Comparison of ENCODE assay signal across 14 cellular contexts in genomic region chr1:45925728-45926287, GRCh38.
DNase-seq lines count a peak whose midpoint lies in the region; ATAC-seq, FAIRE-seq and TF ChIP-seq lines count a peak whose summit lies in the region.
"Had no signal": no experiment of that assay in that cellular context is flagged by ENCODE, and none has a peak within 500 bp of the region (broad histone marks: within the 10 kb centered on the region; RNA-seq: fewer than 3 reads in every experiment).

No MANE protein-coding gene starts in this region.

- H2AFZ ChIP-seq in endothelial cell of umbilical vein (ENCODE audit: low read depth, low read length) = no peak overlapping the region

- dilution Hi-C loops in endothelial cell of umbilical vein (cut with MboI; ENCODE audit: extremely low pct_ligation_motif_present, low sequenced_read_pairs) = no loop called here

- intact Hi-C loops in endothelial cell of umbilical vein (cut with micrococcal nuclease) = no loop called here

- no peaks in the 10 kb centered on the region for H3K36me3 ChIP-seq in endothelial cell of umbilical vein (ENCODE audit: control insufficient read depth in 2 of 2, extremely low read depth in 1 of 2, insufficient read depth in 2 of 2, low read length in 2 of 2)
- H3K36me3 ChIP-seq: ovary had no signal

- H3K27me3 ChIP-seq in endothelial cell of umbilical vein (ENCODE audit: control insufficient read depth in 2 of 2, insufficient read depth in 2 of 2, low read length in 2 of 2) = no peaks in the 10 kb centered on the region
- H3K27me3 ChIP-seq: ovary had no signal

- ATAC-seq in GM21390 (IDR thresholded peaks at IDR 0.05; ENCODE audit: unreplicated experiment) = no peak

- peaks cover 3% of the 10 kb centered on the region for H3K79me2 ChIP-seq in endothelial cell of umbilical vein (ENCODE audit: control insufficient read depth, insufficient read depth, low read length)

- no peaks in the 10 kb centered on the region for H3K9me1 ChIP-seq in endothelial cell of umbilical vein (replicated peaks; ENCODE audit: control insufficient read depth, extremely low read depth, insufficient read depth, low read length)

- CTCF ChIA-PET in endothelial cell of umbilical vein (lab: Charles Lee) = interaction anchor here (1.1 kb wide), 1 partner anchor 21 kb away, joined by 3 read pairs; no protein-coding TSS in a partner anchor

- no TSS peak for BruUV-seq in endothelial cell of umbilical vein (replicated peaks; lab: Mats Ljungman, UMichigan)

- H3K9ac ChIP-seq in endothelial cell of umbilical vein (replicated peaks; ENCODE audit: extremely low read depth, insufficient read depth, low read length) = no peak overlapping the region

- H3K4me2 ChIP-seq in endothelial cell of umbilical vein (ENCODE audit: insufficient read depth, low read length) = no peak overlapping the region

- H3K4me3 ChIP-seq in endothelial cell of umbilical vein (replicated peaks in 1 of 3; ENCODE audit: insufficient read depth in 1 of 3, low read depth in 1 of 3, low read length in 3 of 3) = no peak overlapping the region
- H3K4me3 ChIP-seq: ovary had no signal

- no peak for TF ChIP-seq CTCF in endothelial cell of umbilical vein (IDR thresholded peaks at IDR 0.05; ENCODE audit: extremely low read depth in 1 of 2, insufficient read depth in 1 of 2, low read depth in 1 of 2, low read length in 2 of 2)

- FAIRE-seq in endothelial cell of umbilical vein (lab: Jason Lieb, UNC) = no peak
- FAIRE-seq: small intestine had no signal

- DNase-seq in SKM-1 treated with dmso at 0.1 percent for 144 hours (lab: John Stamatoyannopoulos, UW; ENCODE audit: unreplicated experiment) = peak; percentile 2
- no peak for DNase-seq in SKM-1 (lab: John Stamatoyannopoulos, UW; ENCODE audit: unreplicated experiment)
- peak; percentile 18 for DNase-seq in NAMALWA (ENCODE audit: low spot score)
- DNase-seq in endothelial cell of umbilical vein (ENCODE audit: low read depth, low spot score) = peak; percentile 9
- no peak for DNase-seq in DMS53 treated with DMSO at 0.1 percent for 48 hours (lab: John Stamatoyannopoulos, UW; ENCODE audit: unreplicated experiment)
- DNase-seq in DMS53 (lab: John Stamatoyannopoulos, UW) = no peak
- no peak for DNase-seq in D341Med (ENCODE audit: low spot score)
- DNase-seq: activated CD4-positive, alpha-beta memory T cell treated with anti-CD3 and anti-CD28 coated beads, Interleukin-2, amount 10 ng/mL, durations not matched to agents 7 days and 5 days; CD4-positive, alpha-beta T cell; NCI-H2029 treated with DMSO at 0.1 percent for 48 hours; ovary; small intestine; stimulated activated naive CD4-positive, alpha-beta T cell had no signal

- no peaks in the 10 kb centered on the region for H4K20me1 ChIP-seq in endothelial cell of umbilical vein (replicated peaks; ENCODE audit: control insufficient read depth, extremely low read depth, insufficient read depth, low read length)

- no peaks in the 10 kb centered on the region for H3K9me3 ChIP-seq in endothelial cell of umbilical vein (replicated peaks; ENCODE audit: control insufficient read depth, insufficient read depth, low read length)
- H3K9me3 ChIP-seq: ovary had no signal

- POLR2A ChIA-PET in endothelial cell of umbilical vein (lab: Charles Lee) = no interaction called here

- peaks cover 9% of the 10 kb centered on the region for H3K4me1 ChIP-seq in endothelial cell of umbilical vein (ENCODE audit: control insufficient read depth, extremely low read depth, insufficient read depth, low read length)

- H3K27ac ChIP-seq in endothelial cell of umbilical vein (ENCODE audit: insufficient read depth, low read depth, low read length) = no peak overlapping the region
- H3K27ac ChIP-seq: ovary had no signal

- TF ChIP-seq POLR2A in endothelial cell of umbilical vein (IDR thresholded peaks at IDR 0.05; ENCODE audit: low read depth, low read length) = no peak

TF ChIP-seq in endothelial cell of umbilical vein, 7 proteins besides CTCF, POLR2A, EP300 and RAD21:
- TF ChIP-seq MYC (IDR thresholded peaks at IDR 0.05; ENCODE audit: low read depth, low read length) (no peak), JUN (IDR thresholded peaks at IDR 0.05; ENCODE audit: borderline replicate concordance, insufficient read depth, insufficient read length, low read depth) (no peak)

Comparison
In these comparisons a context has a peak if more than half of its experiments do, and no peak if none do; other contexts are left out.
1. DNase-seq: peak in SKM-1 treated with dmso at 0.1 percent for 144 hours (single experiment), NAMALWA (single experiment) and endothelial cell of umbilical vein (single experiment); none in SKM-1 (single experiment), DMS53 treated with DMSO at 0.1 percent for 48 hours (single experiment), DMS53 (single experiment) and D341Med (single experiment).